Comparison of ENCODE assay signal across 1 cellular context in the genomic region with DNA sequence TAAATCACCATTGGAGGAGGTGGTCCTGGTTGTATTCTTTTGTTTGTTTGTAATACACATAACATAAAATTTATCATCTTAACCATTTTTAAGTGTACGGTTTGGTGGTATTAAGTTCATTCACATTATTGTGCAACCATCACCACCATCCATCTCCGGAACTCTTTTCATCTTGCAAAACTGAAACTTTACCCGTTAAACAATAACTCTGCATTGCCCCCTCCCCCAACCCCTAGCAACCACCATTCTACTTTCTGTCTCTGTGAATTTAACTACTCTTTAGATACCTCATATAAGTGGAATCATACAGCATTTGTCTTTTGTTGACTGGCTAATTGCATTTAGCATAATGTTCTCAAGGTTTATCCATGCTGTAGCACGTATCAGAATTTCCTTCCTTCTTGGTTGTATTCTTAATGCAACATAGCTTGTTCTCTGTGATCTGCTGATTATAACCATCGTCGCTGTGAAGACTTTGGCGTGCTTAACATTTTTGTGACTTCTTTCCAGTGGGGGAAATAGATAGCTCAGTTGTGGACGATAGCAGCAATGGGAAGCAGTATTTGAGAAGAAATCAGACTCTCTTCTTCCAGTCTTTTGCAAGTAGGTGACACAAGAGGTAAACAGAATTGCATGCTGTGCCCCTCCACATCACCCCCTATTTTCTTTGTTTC.
TF ChIP-seq lines count a peak whose summit lies in the region.

No MANE protein-coding gene starts in this region.

TF ChIP-seq in liver, 16 proteins besides CTCF, POLR2A, EP300 and RAD21 (continued from another document):
- TF ChIP-seq, protein P1, sequence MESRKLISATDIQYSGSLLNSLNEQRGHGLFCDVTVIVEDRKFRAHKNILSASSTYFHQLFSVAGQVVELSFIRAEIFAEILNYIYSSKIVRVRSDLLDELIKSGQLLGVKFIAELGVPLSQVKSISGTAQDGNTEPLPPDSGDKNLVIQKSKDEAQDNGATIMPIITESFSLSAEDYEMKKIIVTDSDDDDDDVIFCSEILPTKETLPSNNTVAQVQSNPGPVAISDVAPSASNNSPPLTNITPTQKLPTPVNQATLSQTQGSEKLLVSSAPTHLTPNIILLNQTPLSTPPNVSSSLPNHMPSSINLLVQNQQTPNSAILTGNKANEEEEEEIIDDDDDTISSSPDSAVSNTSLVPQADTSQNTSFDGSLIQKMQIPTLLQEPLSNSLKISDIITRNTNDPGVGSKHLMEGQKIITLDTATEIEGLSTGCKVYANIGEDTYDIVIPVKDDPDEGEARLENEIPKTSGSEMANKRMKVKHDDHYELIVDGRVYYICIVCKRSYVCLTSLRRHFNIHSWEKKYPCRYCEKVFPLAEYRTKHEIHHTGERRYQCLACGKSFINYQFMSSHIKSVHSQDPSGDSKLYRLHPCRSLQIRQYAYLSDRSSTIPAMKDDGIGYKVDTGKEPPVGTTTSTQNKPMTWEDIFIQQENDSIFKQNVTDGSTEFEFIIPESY (IDR thresholded peaks at IDR 0.05), result no peak
- no peak for TF ChIP-seq HNF4G (IDR thresholded peaks at IDR 0.05)
- TF ChIP-seq GABPA (IDR thresholded peaks at IDR 0.05 in 1 of 2, conservative IDR thresholded peaks at IDR 0.05 in 1 of 2), result no peak
- no peak for TF ChIP-seq FOXA1 (IDR thresholded peaks at IDR 0.05)
- peak; percentile 72 for TF ChIP-seq YY1 (IDR thresholded peaks at IDR 0.05)
- TF ChIP-seq, protein P2, sequence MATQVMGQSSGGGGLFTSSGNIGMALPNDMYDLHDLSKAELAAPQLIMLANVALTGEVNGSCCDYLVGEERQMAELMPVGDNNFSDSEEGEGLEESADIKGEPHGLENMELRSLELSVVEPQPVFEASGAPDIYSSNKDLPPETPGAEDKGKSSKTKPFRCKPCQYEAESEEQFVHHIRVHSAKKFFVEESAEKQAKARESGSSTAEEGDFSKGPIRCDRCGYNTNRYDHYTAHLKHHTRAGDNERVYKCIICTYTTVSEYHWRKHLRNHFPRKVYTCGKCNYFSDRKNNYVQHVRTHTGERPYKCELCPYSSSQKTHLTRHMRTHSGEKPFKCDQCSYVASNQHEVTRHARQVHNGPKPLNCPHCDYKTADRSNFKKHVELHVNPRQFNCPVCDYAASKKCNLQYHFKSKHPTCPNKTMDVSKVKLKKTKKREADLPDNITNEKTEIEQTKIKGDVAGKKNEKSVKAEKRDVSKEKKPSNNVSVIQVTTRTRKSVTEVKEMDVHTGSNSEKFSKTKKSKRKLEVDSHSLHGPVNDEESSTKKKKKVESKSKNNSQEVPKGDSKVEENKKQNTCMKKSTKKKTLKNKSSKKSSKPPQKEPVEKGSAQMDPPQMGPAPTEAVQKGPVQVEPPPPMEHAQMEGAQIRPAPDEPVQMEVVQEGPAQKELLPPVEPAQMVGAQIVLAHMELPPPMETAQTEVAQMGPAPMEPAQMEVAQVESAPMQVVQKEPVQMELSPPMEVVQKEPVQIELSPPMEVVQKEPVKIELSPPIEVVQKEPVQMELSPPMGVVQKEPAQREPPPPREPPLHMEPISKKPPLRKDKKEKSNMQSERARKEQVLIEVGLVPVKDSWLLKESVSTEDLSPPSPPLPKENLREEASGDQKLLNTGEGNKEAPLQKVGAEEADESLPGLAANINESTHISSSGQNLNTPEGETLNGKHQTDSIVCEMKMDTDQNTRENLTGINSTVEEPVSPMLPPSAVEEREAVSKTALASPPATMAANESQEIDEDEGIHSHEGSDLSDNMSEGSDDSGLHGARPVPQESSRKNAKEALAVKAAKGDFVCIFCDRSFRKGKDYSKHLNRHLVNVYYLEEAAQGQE (IDR thresholded peaks at IDR 0.05), result no peak
- no peak for TF ChIP-seq TAF1 (conservative IDR thresholded peaks at IDR 0.05)
- TF ChIP-seq JUND (IDR thresholded peaks at IDR 0.05), result no peak
- no peak for TF ChIP-seq FOXA2 (IDR thresholded peaks at IDR 0.05)
- peak; percentile 34 for TF ChIP-seq SP1 (IDR thresholded peaks at IDR 0.05)
- TF ChIP-seq, protein P3, sequence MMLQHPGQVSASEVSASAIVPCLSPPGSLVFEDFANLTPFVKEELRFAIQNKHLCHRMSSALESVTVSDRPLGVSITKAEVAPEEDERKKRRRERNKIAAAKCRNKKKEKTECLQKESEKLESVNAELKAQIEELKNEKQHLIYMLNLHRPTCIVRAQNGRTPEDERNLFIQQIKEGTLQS (IDR thresholded peaks at IDR 0.05), result no peak
- TF ChIP-seq RXRA (IDR thresholded peaks at IDR 0.05), result peak; percentile 26 to 69
- TF ChIP-seq EGR1 (IDR thresholded peaks at IDR 0.05; ENCODE audit: low read depth in 2 of 2), result no peak
- TF ChIP-seq, protein P4, sequence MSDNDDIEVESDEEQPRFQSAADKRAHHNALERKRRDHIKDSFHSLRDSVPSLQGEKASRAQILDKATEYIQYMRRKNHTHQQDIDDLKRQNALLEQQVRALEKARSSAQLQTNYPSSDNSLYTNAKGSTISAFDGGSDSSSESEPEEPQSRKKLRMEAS (IDR thresholded peaks at IDR 0.05), result no peak
- no peak for TF ChIP-seq NR2F2 (IDR thresholded peaks at IDR 0.05)
